2 cellular contexts compared by ENCODE assay signal in the genomic region with DNA sequence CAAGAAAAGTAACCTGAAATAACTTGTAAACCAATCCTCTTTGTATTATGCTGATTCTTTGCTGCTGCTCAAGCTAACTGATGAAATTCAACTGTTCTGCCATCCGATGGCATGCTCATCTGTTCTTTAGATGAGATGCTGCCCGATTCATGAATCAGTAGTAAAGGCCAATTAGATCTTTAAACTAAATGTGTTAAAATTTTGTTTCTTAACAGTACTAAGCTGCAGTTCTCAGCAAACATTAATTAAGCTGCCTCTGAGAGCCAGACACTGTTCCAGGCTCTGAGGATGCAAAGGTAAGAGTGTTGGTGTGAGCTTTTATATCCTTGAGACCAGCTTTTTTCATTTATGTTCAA.
TF ChIP-seq lines count a peak whose summit lies in the region.

No MANE protein-coding gene starts in this region.

TF ChIP-seq in GM23338, 12 proteins besides CTCF, POLR2A, EP300 and RAD21 (continued from another document):
- TF ChIP-seq EZH2phosphoT487 (IDR thresholded peaks at IDR 0.05; ENCODE audit: unreplicated experiment) (no peak), POLR2AphosphoS5 (IDR thresholded peaks at IDR 0.05; ENCODE audit: low read depth) (no peak), ZNF114 (CRISPR knock-in tag; IDR thresholded peaks at IDR 0.05) (no peak), JUNB (IDR thresholded peaks at IDR 0.05; ENCODE audit: unreplicated experiment) (no peak), EZH2 (IDR thresholded peaks at IDR 0.05; ENCODE audit: low read depth, unreplicated experiment) (no peak), ETS1 (IDR thresholded peaks at IDR 0.05) (no peak), STAT1 (IDR thresholded peaks at IDR 0.05; ENCODE audit: unreplicated experiment) (no peak)
- TF ChIP-seq, protein P1, sequence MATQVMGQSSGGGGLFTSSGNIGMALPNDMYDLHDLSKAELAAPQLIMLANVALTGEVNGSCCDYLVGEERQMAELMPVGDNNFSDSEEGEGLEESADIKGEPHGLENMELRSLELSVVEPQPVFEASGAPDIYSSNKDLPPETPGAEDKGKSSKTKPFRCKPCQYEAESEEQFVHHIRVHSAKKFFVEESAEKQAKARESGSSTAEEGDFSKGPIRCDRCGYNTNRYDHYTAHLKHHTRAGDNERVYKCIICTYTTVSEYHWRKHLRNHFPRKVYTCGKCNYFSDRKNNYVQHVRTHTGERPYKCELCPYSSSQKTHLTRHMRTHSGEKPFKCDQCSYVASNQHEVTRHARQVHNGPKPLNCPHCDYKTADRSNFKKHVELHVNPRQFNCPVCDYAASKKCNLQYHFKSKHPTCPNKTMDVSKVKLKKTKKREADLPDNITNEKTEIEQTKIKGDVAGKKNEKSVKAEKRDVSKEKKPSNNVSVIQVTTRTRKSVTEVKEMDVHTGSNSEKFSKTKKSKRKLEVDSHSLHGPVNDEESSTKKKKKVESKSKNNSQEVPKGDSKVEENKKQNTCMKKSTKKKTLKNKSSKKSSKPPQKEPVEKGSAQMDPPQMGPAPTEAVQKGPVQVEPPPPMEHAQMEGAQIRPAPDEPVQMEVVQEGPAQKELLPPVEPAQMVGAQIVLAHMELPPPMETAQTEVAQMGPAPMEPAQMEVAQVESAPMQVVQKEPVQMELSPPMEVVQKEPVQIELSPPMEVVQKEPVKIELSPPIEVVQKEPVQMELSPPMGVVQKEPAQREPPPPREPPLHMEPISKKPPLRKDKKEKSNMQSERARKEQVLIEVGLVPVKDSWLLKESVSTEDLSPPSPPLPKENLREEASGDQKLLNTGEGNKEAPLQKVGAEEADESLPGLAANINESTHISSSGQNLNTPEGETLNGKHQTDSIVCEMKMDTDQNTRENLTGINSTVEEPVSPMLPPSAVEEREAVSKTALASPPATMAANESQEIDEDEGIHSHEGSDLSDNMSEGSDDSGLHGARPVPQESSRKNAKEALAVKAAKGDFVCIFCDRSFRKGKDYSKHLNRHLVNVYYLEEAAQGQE (IDR thresholded peaks at IDR 0.05; ENCODE audit: unreplicated experiment), result no peak
- TF ChIP-seq, protein P2, sequence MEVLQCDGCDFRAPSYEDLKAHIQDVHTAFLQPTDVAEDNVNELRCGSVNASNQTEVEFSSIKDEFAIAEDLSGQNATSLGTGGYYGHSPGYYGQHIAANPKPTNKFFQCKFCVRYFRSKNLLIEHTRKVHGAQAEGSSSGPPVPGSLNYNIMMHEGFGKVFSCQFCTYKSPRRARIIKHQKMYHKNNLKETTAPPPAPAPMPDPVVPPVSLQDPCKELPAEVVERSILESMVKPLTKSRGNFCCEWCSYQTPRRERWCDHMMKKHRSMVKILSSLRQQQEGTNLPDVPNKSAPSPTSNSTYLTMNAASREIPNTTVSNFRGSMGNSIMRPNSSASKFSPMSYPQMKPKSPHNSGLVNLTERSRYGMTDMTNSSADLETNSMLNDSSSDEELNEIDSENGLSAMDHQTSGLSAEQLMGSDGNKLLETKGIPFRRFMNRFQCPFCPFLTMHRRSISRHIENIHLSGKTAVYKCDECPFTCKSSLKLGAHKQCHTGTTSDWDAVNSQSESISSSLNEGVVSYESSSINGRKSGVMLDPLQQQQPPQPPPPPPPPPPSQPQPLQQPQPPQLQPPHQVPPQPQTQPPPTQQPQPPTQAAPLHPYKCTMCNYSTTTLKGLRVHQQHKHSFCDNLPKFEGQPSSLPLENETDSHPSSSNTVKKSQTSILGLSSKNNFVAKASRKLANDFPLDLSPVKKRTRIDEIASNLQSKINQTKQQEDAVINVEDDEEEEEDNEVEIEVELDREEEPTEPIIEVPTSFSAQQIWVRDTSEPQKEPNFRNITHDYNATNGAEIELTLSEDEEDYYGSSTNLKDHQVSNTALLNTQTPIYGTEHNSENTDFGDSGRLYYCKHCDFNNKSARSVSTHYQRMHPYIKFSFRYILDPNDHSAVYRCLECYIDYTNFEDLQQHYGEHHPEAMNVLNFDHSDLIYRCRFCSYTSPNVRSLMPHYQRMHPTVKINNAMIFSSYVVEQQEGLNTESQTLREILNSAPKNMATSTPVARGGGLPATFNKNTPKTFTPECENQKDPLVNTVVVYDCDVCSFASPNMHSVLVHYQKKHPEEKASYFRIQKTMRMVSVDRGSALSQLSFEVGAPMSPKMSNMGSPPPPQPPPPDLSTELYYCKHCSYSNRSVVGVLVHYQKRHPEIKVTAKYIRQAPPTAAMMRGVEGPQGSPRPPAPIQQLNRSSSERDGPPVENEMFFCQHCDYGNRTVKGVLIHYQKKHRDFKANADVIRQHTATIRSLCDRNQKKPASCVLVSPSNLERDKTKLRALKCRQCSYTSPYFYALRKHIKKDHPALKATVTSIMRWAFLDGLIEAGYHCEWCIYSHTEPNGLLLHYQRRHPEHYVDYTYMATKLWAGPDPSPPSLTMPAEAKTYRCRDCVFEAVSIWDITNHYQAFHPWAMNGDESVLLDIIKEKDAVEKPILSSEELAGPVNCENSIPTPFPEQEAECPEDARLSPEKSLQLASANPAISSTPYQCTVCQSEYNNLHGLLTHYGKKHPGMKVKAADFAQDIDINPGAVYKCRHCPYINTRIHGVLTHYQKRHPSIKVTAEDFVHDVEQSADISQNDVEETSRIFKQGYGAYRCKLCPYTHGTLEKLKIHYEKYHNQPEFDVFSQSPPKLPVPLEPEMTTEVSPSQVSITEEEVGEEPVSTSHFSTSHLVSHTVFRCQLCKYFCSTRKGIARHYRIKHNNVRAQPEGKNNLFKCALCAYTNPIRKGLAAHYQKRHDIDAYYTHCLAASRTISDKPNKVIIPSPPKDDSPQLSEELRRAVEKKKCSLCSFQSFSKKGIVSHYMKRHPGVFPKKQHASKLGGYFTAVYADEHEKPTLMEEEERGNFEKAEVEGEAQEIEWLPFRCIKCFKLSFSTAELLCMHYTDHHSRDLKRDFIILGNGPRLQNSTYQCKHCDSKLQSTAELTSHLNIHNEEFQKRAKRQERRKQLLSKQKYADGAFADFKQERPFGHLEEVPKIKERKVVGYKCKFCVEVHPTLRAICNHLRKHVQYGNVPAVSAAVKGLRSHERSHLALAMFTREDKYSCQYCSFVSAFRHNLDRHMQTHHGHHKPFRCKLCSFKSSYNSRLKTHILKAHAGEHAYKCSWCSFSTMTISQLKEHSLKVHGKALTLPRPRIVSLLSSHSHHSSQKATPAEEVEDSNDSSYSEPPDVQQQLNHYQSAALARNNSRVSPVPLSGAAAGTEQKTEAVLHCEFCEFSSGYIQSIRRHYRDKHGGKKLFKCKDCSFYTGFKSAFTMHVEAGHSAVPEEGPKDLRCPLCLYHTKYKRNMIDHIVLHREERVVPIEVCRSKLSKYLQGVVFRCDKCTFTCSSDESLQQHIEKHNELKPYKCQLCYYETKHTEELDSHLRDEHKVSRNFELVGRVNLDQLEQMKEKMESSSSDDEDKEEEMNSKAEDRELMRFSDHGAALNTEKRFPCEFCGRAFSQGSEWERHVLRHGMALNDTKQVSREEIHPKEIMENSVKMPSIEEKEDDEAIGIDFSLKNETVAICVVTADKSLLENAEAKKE (CRISPR knock-in tag; IDR thresholded peaks at IDR 0.05), result no peak

TF ChIP-seq in IMR-90, 13 proteins besides CTCF, POLR2A, EP300 and RAD21 (continued from another document):
- TF ChIP-seq, protein P3, sequence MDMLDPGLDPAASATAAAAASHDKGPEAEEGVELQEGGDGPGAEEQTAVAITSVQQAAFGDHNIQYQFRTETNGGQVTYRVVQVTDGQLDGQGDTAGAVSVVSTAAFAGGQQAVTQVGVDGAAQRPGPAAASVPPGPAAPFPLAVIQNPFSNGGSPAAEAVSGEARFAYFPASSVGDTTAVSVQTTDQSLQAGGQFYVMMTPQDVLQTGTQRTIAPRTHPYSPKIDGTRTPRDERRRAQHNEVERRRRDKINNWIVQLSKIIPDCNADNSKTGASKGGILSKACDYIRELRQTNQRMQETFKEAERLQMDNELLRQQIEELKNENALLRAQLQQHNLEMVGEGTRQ (IDR thresholded peaks at IDR 0.05; ENCODE audit: low read depth, low read length), result no peak
- TF ChIP-seq CHD1 (IDR thresholded peaks at IDR 0.05; ENCODE audit: low read depth, low read length), result no peak
- TF ChIP-seq MXI1 (IDR thresholded peaks at IDR 0.05; ENCODE audit: borderline replicate concordance, low read depth, low read length), result no peak
- no peak for TF ChIP-seq RFX5 (IDR thresholded peaks at IDR 0.05; ENCODE audit: low read depth, low read length)
- no peak for TF ChIP-seq NFE2L2 (IDR thresholded peaks at IDR 0.05; ENCODE audit: low read depth, low read length)
